ENCODE assay signal across 14 cellular contexts in the genomic region with DNA sequence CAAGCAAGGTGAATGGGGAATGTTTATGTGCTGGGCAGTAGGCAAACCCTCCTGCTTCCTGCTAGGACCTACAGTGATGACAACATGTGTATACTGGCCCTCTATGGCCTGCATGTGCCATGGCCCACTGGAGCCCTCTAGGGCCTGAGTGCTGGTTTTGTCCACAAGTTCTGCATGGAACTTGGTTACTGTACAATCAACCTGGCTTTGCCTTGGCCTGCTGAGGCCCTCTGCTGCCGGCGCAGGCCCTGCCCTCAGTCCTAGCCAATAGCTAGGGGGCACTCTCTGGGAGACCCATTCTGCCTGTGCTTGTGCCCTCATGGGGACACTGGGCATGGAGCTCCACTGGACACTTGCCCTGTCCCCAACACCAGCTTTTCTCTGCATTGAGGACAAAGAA.
DNase-seq lines count a peak whose midpoint lies in the region; ATAC-seq, FAIRE-seq and TF ChIP-seq lines count a peak whose summit lies in the region.
"Had no signal": no experiment of that assay in that cellular context is flagged by ENCODE, and none has a peak within 500 bp of the region (broad histone marks: within the 10 kb centered on the region; RNA-seq: fewer than 3 reads in every experiment).

No MANE protein-coding gene starts in this region.

- 77 to 91% (median 86%) methylated on average over 2 of the region's 2 CpGs for WGBS in small intestine, 3 donors

- H3K27ac ChIP-seq in WERI-Rb-1 = no peak overlapping the region
- H3K27ac ChIP-seq in breast epithelium = no peak overlapping the region
- no peak overlapping the region for H3K27ac ChIP-seq in small intestine (ENCODE audit: low read depth in 1 of 2, low read length in 1 of 2)
- H3K27ac ChIP-seq: neural progenitor cell, Peyer's patch had no signal

- no peaks in the 10 kb centered on the region for H3K27me3 ChIP-seq in WERI-Rb-1 (ENCODE audit: insufficient read depth, low read depth, severe bottlenecking)
- H3K27me3 ChIP-seq in breast epithelium = no peaks in the 10 kb centered on the region
- no peaks in the 10 kb centered on the region for H3K27me3 ChIP-seq in small intestine (ENCODE audit: control insufficient read depth in 2 of 2, insufficient read depth in 2 of 2, low read length in 2 of 2)
- H3K27me3 ChIP-seq: neural progenitor cell, Peyer's patch had no signal

- DNase-seq in D721Med (ENCODE audit: insufficient read length, low spot score) (no peak), HT1080 (ENCODE audit: low read depth) (peak; percentile 35), WERI-Rb-1 (no peak), iPS-NIHi7 (ENCODE audit: extremely low spot score) (peak; percentile 29), breast epithelium (ENCODE audit: low spot score in 2 of 2) (no peak), small intestine (no peak), NCI-H524 treated with DMSO at 0.1 percent for 48 hours (lab: John Stamatoyannopoulos, UW) (no peak)
- DNase-seq: activated CD4-positive, alpha-beta T cell treated with anti-CD3 and anti-CD28 coated beads, Interleukin-2, amount 50 U/mL, for 48 hours; NCI-H1105; NCI-H345; Peyer's patch had no signal

- ATAC-seq in HG02938 (IDR thresholded peaks at IDR 0.05; ENCODE audit: unreplicated experiment) = no peak

- TF ChIP-seq POLR2A in breast epithelium (IDR thresholded peaks at IDR 0.05) = no peak

- H3K9me3 ChIP-seq in WERI-Rb-1 (ENCODE audit: severe bottlenecking) = no peaks in the 10 kb centered on the region
- H3K9me3 ChIP-seq in breast epithelium = no peaks in the 10 kb centered on the region
- H3K9me3 ChIP-seq in small intestine (ENCODE audit: control insufficient read depth, low read depth) = no peaks in the 10 kb centered on the region
- H3K9me3 ChIP-seq: Peyer's patch had no signal

- no peaks in the 10 kb centered on the region for H3K4me1 ChIP-seq in breast epithelium
- H3K4me1 ChIP-seq in small intestine (ENCODE audit: control insufficient read depth in 2 of 2, insufficient read depth in 1 of 2, low read depth in 1 of 2, low read length in 1 of 2) = no peaks in the 10 kb centered on the region
- H3K4me1 ChIP-seq: neural progenitor cell, Peyer's patch had no signal

- intact Hi-C loops in breast epithelium (cut with DNase I; ENCODE audit: low total_unique reads) = loop anchor here (10.0 kb wide), 1 partner anchor 342 kb away; no protein-coding TSS in a partner anchor

- peak; percentile 8 for TF ChIP-seq CTCF in D721Med (IDR thresholded peaks at IDR 0.05; ENCODE audit: insufficient read depth, missing control alignments)
- 0 out of 2 replicates have a peak, but pooled peaks have one; percentile 24 for TF ChIP-seq CTCF in WERI-Rb-1 (IDR thresholded peaks at IDR 0.05; ENCODE audit: low read depth, low read length)
- no peak for TF ChIP-seq CTCF in breast epithelium (IDR thresholded peaks at IDR 0.05)

- H3K4me3 ChIP-seq in WERI-Rb-1 (ENCODE audit: low read depth, low read length) (no peak overlapping the region), breast epithelium (no peak overlapping the region), small intestine (ENCODE audit: low read depth in 1 of 2, low read length in 2 of 2) (no peak overlapping the region)
- H3K4me3 ChIP-seq: neural progenitor cell, Peyer's patch had no signal

- FAIRE-seq in D721Med (lab: Jason Lieb, UNC) (no peak), small intestine (lab: Jason Lieb, UNC) (no peak)
- FAIRE-seq: H54 had no signal

- H3K36me3 ChIP-seq in WERI-Rb-1 (no peaks in the 10 kb centered on the region), breast epithelium (no peaks in the 10 kb centered on the region), small intestine (ENCODE audit: control insufficient read depth in 2 of 2, insufficient read depth in 2 of 2, low read length in 2 of 2) (no peaks in the 10 kb centered on the region)
- H3K36me3 ChIP-seq: neural progenitor cell, Peyer's patch had no signal

Comparison
In these comparisons a context has a peak if more than half of its experiments do, and no peak if none do; other contexts are left out.
1. DNase-seq: peak in HT1080 (single experiment) and iPS-NIHi7 (single experiment); none in D721Med (single experiment), WERI-Rb-1 (single experiment), breast epithelium (0 of 2), small intestine (single experiment) and NCI-H524 treated with DMSO at 0.1 percent for 48 hours (single experiment).
2. CTCF ChIP-seq: peak in D721Med (single experiment) and WERI-Rb-1 (single experiment); none in breast epithelium (0 of 3).